1 cellular context compared by ENCODE assay signal in genomic region chr3:57555738-57556458, GRCh38.
A peak's percentile ranks its signal among the peaks of the same experiment; 100 is the strongest.
TF ChIP-seq lines count a peak whose summit lies in the region.

TSS of gene PDE12 (plus strand) at chr3:57556274. CDS start at chr3:57556380, 106 bp downstream.

TF ChIP-seq in IMR-90, 13 proteins besides CTCF, POLR2A, EP300 and RAD21 (continued from another document):
- peak; percentile 92 for TF ChIP-seq USF2 (IDR thresholded peaks at IDR 0.05; ENCODE audit: low read depth, low read length)
- TF ChIP-seq SMC3 (IDR thresholded peaks at IDR 0.05; ENCODE audit: low read depth, low read length) = no peak
- TF ChIP-seq RFX5 (IDR thresholded peaks at IDR 0.05; ENCODE audit: low read depth, low read length) = no peak
- TF ChIP-seq NFE2L2 (IDR thresholded peaks at IDR 0.05; ENCODE audit: low read depth, low read length) = 0 out of 2 replicates have a peak, but pooled peaks have one; percentile 6
- TF ChIP-seq CEBPB (IDR thresholded peaks at IDR 0.05; ENCODE audit: low read depth, low read length) = no peak
- peak; percentile 4 for TF ChIP-seq RCOR1 (IDR thresholded peaks at IDR 0.05; ENCODE audit: insufficient replicate concordance, low read length)
- TF ChIP-seq MAZ (IDR thresholded peaks at IDR 0.05; ENCODE audit: borderline replicate concordance, low read depth, low read length) = no peak; the same call in 1 of the 2 replicates
